In genomic region chr14:20662968-20663731, GRCh38 we compare ENCODE assay signal across 1 cellular context.
TF ChIP-seq lines count a peak whose summit lies in the region.

No MANE protein-coding gene starts in this region.

TF ChIP-seq in HepG2, 621 proteins besides CTCF, POLR2A, EP300 and RAD21 (continued from another document):
- TF ChIP-seq NFYC (CRISPR knock-in tag; IDR thresholded peaks at IDR 0.05) (0 out of 2 replicates have a peak, but pooled peaks have one; percentile 23), CENPX (CRISPR knock-in tag; IDR thresholded peaks at IDR 0.05) (no peak), MED13 (CRISPR knock-in tag; IDR thresholded peaks at IDR 0.05) (0 out of 2 replicates have a peak, but pooled peaks have one; percentile 27)
TF ChIP-seq in HepG2: peak in this region for 154.
